25 cellular contexts compared by ENCODE assay signal in the genomic region with DNA sequence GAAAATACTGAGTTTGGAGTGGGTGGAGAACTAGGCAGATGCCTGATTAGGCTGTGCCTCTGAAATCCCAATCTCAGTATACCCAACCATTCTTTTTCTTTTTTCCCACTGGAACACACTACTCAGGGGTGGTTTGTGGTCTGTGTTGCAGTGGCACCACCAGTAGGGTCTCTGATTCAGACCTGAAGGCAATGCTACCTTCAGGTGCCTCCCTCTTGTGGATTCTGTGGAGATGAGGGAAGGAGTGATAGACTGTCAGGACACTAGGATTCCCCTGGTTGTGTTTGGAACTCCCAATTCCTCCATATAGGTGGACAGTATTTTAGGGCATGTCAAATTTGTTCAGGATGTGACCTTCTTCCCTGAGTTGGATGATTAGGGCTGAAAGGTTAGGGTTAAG.
"Had no signal": no experiment of that assay in that cellular context is flagged by ENCODE, and none has a peak within 500 bp of the region (broad histone marks: within the 10 kb centered on the region; RNA-seq: fewer than 3 reads in every experiment).

No MANE protein-coding gene starts in this region.

- H3K4me1 ChIP-seq: esophagus squamous epithelium, heart right ventricle, left lung, lower lobe of right lung had no signal

- H3K9me3 ChIP-seq: esophagus squamous epithelium, gastrocnemius medialis, heart right ventricle, left lung, lower lobe of right lung had no signal

- H3K27me3 ChIP-seq: esophagus squamous epithelium, gastrocnemius medialis, heart right ventricle, left lung had no signal

- H3K4me3 Mint-ChIP-seq: naive thymus-derived CD4-positive, alpha-beta T cell had no signal

- H3K36me3 ChIP-seq: esophagus squamous epithelium, gastrocnemius medialis, heart right ventricle, left lung, lower lobe of right lung had no signal

- ATAC-seq: esophagus mucosa; gastrocnemius medialis; heart right ventricle; left cardiac atrium; left lung; left ventricle myocardium superior; lower lobe of right lung; naive thymus-derived CD4-positive, alpha-beta T cell had no signal

- DNase-seq: dermis blood vessel endothelial cell; dorsolateral prefrontal cortex; effector CD4-positive, alpha-beta T cell; effector memory CD4-positive, alpha-beta T cell; esophagus squamous epithelium; foreskin fibroblast; foreskin melanocyte; gastrocnemius medialis; glutamatergic neuron; head of caudate nucleus; heart right ventricle; hippocampal formation; left cardiac atrium; left lung; left ventricle myocardium superior; lower lobe of right lung; mesenchymal stem cell; midbrain; naive thymus-derived CD4-positive, alpha-beta T cell had no signal

- H3K4me1 Mint-ChIP-seq: naive thymus-derived CD4-positive, alpha-beta T cell had no signal

- H3K4me3 ChIP-seq: coronary artery, dorsolateral prefrontal cortex, esophagus squamous epithelium, gastrocnemius medialis, heart right ventricle, left lung, lower lobe of right lung had no signal

- H3K27ac Mint-ChIP-seq: naive thymus-derived CD4-positive, alpha-beta T cell had no signal

- H3K27ac ChIP-seq: coronary artery, dorsolateral prefrontal cortex, epithelial cell of prostate, esophagus squamous epithelium, gastrocnemius medialis, heart right ventricle, left lung, lower lobe of right lung had no signal

- FAIRE-seq: endometrium, islet of Langerhans, keratinocyte had no signal
